Comparison of ENCODE assay signal across 8 cellular contexts in genomic region chr3:40524222-40524570, GRCh38. TPM values are rescaled to one million over a fixed set of nuclear protein-coding genes. Genes with fewer than 3 reads are reported as not detected.
DNase-seq lines count a peak whose midpoint lies in the region; ATAC-seq and TF ChIP-seq lines count a peak whose summit lies in the region.

No MANE protein-coding gene starts in this region.

- no peak for DNase-seq in adipocyte (ENCODE audit: low read depth)
- DNase-seq in testis = no peak
- no peak for DNase-seq in NCI-H2196 (lab: John Stamatoyannopoulos, UW; ENCODE audit: unreplicated experiment)
- no peak for DNase-seq in erythroblast (lab: John Stamatoyannopoulos, UW)
- no peak for DNase-seq in activated CD4-positive, alpha-beta T cell treated with anti-CD3 and anti-CD28 coated beads, Interleukin-2, amount 50 U/mL, for 48 hours

- H3K4me1 ChIP-seq in adipocyte (ENCODE audit: control insufficient read depth, insufficient read depth, low read length) (peaks cover 15% of the 10 kb centered on the region), testis (peaks cover 4% of the 10 kb centered on the region)

- TF ChIP-seq POLR2A in testis (IDR thresholded peaks at IDR 0.05) (no peak), erythroblast (IDR thresholded peaks at IDR 0.05; ENCODE audit: low read length) (no peak)

- peaks cover 11% of the 10 kb centered on the region for H3K36me3 ChIP-seq in adipocyte (ENCODE audit: control insufficient read depth, insufficient read depth, low read length, severe bottlenecking)
- no peaks in the 10 kb centered on the region for H3K36me3 ChIP-seq in testis (ENCODE audit: low read depth, missing control alignments)

- whole genome bisulfite sequencing in testis, 2 donors = 14 to 16% methylated on average over 5 of the region's 5 CpGs

- H3K27ac ChIP-seq in layer of hippocampus (ENCODE audit: low read depth, low read length) (peak overlapping the region; percentile 91), testis (peak overlapping the region; percentile 78 to 87)

- peak; percentile 16 for ATAC-seq in HG03066 (IDR thresholded peaks at IDR 0.05; ENCODE audit: low read depth, unreplicated experiment)

- H3K4me3 ChIP-seq in GM12875 (ENCODE audit: low read depth, low read length) = peak overlapping the region; percentile 71
- H3K4me3 ChIP-seq in adipocyte (ENCODE audit: low read length) = peak overlapping the region; percentile 88
- peak overlapping the region; percentile 71 to 93 for H3K4me3 ChIP-seq in testis

- TF ChIP-seq CTCF in GM12875 (IDR thresholded peaks at IDR 0.05; ENCODE audit: borderline replicate concordance, insufficient read depth, low read depth, low read length) (no peak), testis (IDR thresholded peaks at IDR 0.05) (no peak)

- peak overlapping the region; percentile 88 for H3K9ac ChIP-seq in adipocyte (ENCODE audit: low read length)

- H3K9me3 ChIP-seq in adipocyte (ENCODE audit: control insufficient read depth, low read length) (no peaks in the 10 kb centered on the region), testis (no peaks in the 10 kb centered on the region)

- intact Hi-C loops in testis (cut with DNase I; ENCODE audit: low total_unique reads) = no loop called here

- H3K27me3 ChIP-seq in adipocyte (replicated peaks; ENCODE audit: control insufficient read depth, insufficient read depth, low read length) = no peaks in the 10 kb centered on the region
- no peaks in the 10 kb centered on the region for H3K27me3 ChIP-seq in layer of hippocampus (ENCODE audit: control insufficient read depth, insufficient read depth, low read length)
- no peaks in the 10 kb centered on the region for H3K27me3 ChIP-seq in testis

RNA-seq across cellular contexts. Expression of gene ZNF621, which starts 0.6 kb away (rescaled TPM):
- 10 to 100 TPM; 19.0 to 19.7 TPM for total RNA-seq in testis
- polyA plus RNA-seq in testis (ENCODE audit: insufficient read depth, low read depth, low replicate concordance) = 17.2 TPM

RNA-seq across cellular contexts. Expression of gene ZNF620, which starts 18.4 kb away (rescaled TPM):
- 1 to 10 TPM; 3.7 to 4.2 TPM for total RNA-seq in testis
- 1.6 TPM for polyA plus RNA-seq in testis (ENCODE audit: insufficient read depth, low read depth, low replicate concordance)

RNA-seq across cellular contexts. Expression of gene ZNF619, which starts 47.3 kb away (rescaled TPM):
- total RNA-seq in testis = 1 to 10 TPM; 4.1 to 4.4 TPM
- 3.0 TPM for polyA plus RNA-seq in testis (ENCODE audit: insufficient read depth, low read depth, low replicate concordance)
